ENCODE assay signal across 11 cellular contexts in the genomic region with DNA sequence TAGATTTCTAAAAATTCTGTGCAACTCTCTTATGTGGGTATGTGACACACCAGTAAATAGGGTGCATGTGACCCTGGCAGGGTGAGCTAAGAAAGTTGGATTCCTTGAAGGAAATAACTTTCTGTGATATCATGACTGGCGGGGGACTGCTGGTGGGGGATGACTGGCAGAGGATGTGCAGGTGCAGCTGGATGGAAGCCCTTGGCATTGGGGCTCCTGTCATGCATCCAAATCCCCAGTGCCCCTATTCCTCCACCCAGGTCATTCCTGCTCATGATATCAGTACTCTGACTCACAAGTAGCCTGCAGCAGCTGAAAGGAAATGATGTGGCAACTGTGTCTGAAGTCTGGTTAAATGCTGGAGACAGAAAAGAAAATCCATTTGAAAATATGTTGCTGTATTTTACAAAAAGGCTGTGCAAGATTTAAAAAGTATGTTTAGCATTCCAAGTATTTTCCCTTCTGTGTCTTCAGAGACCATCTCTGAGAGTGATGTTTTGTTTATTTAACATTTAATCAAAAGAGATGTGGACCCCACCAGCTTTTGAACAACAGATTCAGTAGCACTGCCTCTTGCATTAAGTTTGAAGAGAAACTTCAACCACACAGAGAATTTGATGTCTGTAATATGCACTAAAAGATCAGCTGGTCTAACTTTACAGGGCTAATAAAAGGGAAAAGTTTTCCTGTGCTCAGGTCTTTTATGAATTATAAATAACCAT. TPM values are rescaled to one million over a fixed set of nuclear protein-coding genes. Genes with fewer than 3 reads are reported as not detected.
DNase-seq lines count a peak whose midpoint lies in the region; ATAC-seq and TF ChIP-seq lines count a peak whose summit lies in the region.
"Had no signal": no experiment of that assay in that cellular context is flagged by ENCODE, and none has a peak within 500 bp of the region (broad histone marks: within the 10 kb centered on the region; RNA-seq: fewer than 3 reads in every experiment).

No MANE protein-coding gene starts in this region.

- WGBS in neuronal stem cell (ENCODE audit: extremely low coverage in 2 of 2, insufficient read length in 2 of 2, insufficient replicate concordance in 1 of 2), 2 donors: no CpG with 5 or more reads among the region's 1 CpG

- no peaks in the 10 kb centered on the region for H3K36me3 Mint-ChIP-seq in chondrocyte (ENCODE audit: low read depth)

- H2BK12ac ChIP-seq in neuronal stem cell (ENCODE audit: low read length): no peak overlapping the region

- no peak overlapping the region for H4K8ac ChIP-seq in neuronal stem cell (ENCODE audit: low read depth, low read length)

- no peak overlapping the region for H2AK5ac ChIP-seq in neuronal stem cell (ENCODE audit: low read depth, low read length)

- H3K4me3 Mint-ChIP-seq in chondrocyte (ENCODE audit: unreplicated experiment): peak overlapping the region; percentile 34
- H3K4me3 Mint-ChIP-seq: T-helper 17 cell had no signal

- no peak overlapping the region for H3K14ac ChIP-seq in neuronal stem cell (ENCODE audit: low read length)

- no peaks in the 10 kb centered on the region for H3K79me1 ChIP-seq in neuronal stem cell (ENCODE audit: low read depth, low read length)

- no peak overlapping the region for H2BK120ac ChIP-seq in neuronal stem cell (ENCODE audit: low read depth, low read length)

- no peak overlapping the region for H3K23ac ChIP-seq in neuronal stem cell (ENCODE audit: low read depth, low read length, poor library complexity)

- H3K9me3 ChIP-seq in neuronal stem cell (replicated peaks in 1 of 2; ENCODE audit: control insufficient read depth in 2 of 2, insufficient read depth in 1 of 2, low read depth in 1 of 2, low read length in 2 of 2): no peaks in the 10 kb centered on the region

- no peak overlapping the region for H2BK15ac ChIP-seq in neuronal stem cell (ENCODE audit: low read length)

- H3K27me3 ChIP-seq in neuronal stem cell (ENCODE audit: control insufficient read depth in 3 of 3, insufficient read depth in 3 of 3, low read depth in 1 of 3, low read length in 3 of 3): no peaks in the 10 kb centered on the region

- no peak overlapping the region for H3K4me2 ChIP-seq in neuronal stem cell (ENCODE audit: insufficient read depth, low read length, poor library complexity, severe bottlenecking)
- H3K4me2 ChIP-seq: KMS-11 had no signal

- H3K27ac ChIP-seq in neuronal stem cell (replicated peaks; ENCODE audit: low read length): no peak overlapping the region
- H3K27ac ChIP-seq: KMS-11 had no signal

- no peaks in the 10 kb centered on the region for H3K36me3 ChIP-seq in neuronal stem cell (replicated peaks in 1 of 2; ENCODE audit: control insufficient read depth in 2 of 2, insufficient read depth in 2 of 2, low read length in 2 of 2)

- H3K4ac ChIP-seq in neuronal stem cell (ENCODE audit: low read length): no peak overlapping the region

- no peak overlapping the region for H2BK5ac ChIP-seq in neuronal stem cell (ENCODE audit: low read length)

- no peak for ATAC-seq in GM19023 (IDR thresholded peaks at IDR 0.05; ENCODE audit: unreplicated experiment)
- ATAC-seq in HG03159 (IDR thresholded peaks at IDR 0.05; ENCODE audit: unreplicated experiment): no peak
- ATAC-seq: T-helper 17 cell had no signal

- peaks cover 61% of the 10 kb centered on the region for H3K4me1 Mint-ChIP-seq in chondrocyte (ENCODE audit: low read depth)

- no peak overlapping the region for H3K18ac ChIP-seq in neuronal stem cell (ENCODE audit: low read length)

- DNase-seq in EL: peak; percentile 93
- peak; percentile 47 for DNase-seq in NB4 (ENCODE audit: low read depth)
- no peak for DNase-seq in chondrocyte (ENCODE audit: low spot score)
- DNase-seq in neuronal stem cell (ENCODE audit: low spot score): no peak
- no peak for DNase-seq in NCI-H526 (lab: John Stamatoyannopoulos, UW)
- no peak for DNase-seq in activated gamma-delta T cell (lab: John Stamatoyannopoulos, UW)
- DNase-seq: hippocampal formation, T-helper 17 cell had no signal

- no peak for TF ChIP-seq CTCF in NB4 (IDR thresholded peaks at IDR 0.05; ENCODE audit: low read depth, low read length)
- no peak for TF ChIP-seq CTCF in chondrocyte (IDR thresholded peaks at IDR 0.05)

- no peak overlapping the region for H3K9ac ChIP-seq in neuronal stem cell (ENCODE audit: low read depth, low read length, poor library complexity)
- H3K9ac ChIP-seq: KMS-11 had no signal

- H3K4me3 ChIP-seq in NB4 (ENCODE audit: low read depth, low read length) (no peak overlapping the region), neuronal stem cell (ENCODE audit: low read length in 2 of 2) (no peak overlapping the region)

- H3K27ac Mint-ChIP-seq in chondrocyte (ENCODE audit: unreplicated experiment): peak overlapping the region; percentile 98
- H3K27ac Mint-ChIP-seq: T-helper 17 cell had no signal

- no peaks in the 10 kb centered on the region for H3K9me3 Mint-ChIP-seq in chondrocyte (ENCODE audit: low read depth)

- H4K91ac ChIP-seq in neuronal stem cell (ENCODE audit: low read depth, low read length, poor library complexity): no peak overlapping the region

- no peaks in the 10 kb centered on the region for H3K27me3 Mint-ChIP-seq in chondrocyte (ENCODE audit: low read depth)

- H3K4me1 ChIP-seq in neuronal stem cell (ENCODE audit: control insufficient read depth in 2 of 2, insufficient read depth in 1 of 2, low read depth in 1 of 2, low read length in 2 of 2): peaks cover 0 to 2% of the 10 kb centered on the region in 2 donors

- peak overlapping the region; percentile 16 for H2AFZ ChIP-seq in neuronal stem cell (ENCODE audit: low read length)

- no peak for TF ChIP-seq POLR2A in NB4 (IDR thresholded peaks at IDR 0.05; ENCODE audit: extremely low read depth, insufficient read length)

RNA-seq across cellular contexts. Expression of gene ZSWIM6, which starts 17.9 kb away (rescaled TPM):
- 20.2 to 20.7 TPM (median 20.3 TPM) in 3 replicates for total RNA-seq in chondrocyte
- polyA plus RNA-seq in neuronal stem cell (2013, experiment 1 of 2): 24.2 TPM
- 25.4 TPM for polyA plus RNA-seq in neuronal stem cell (2013, experiment 2 of 2)

Comparison
In these comparisons a context has a peak if more than half of its experiments do, and no peak if none do; other contexts are left out.
1. DNase-seq: peak in EL (single experiment) and NB4 (single experiment); none in chondrocyte (single experiment), neuronal stem cell (single experiment), NCI-H526 (0 of 2) and activated gamma-delta T cell (single experiment).